ENCODE assay signal across 8 cellular contexts in the genomic region with DNA sequence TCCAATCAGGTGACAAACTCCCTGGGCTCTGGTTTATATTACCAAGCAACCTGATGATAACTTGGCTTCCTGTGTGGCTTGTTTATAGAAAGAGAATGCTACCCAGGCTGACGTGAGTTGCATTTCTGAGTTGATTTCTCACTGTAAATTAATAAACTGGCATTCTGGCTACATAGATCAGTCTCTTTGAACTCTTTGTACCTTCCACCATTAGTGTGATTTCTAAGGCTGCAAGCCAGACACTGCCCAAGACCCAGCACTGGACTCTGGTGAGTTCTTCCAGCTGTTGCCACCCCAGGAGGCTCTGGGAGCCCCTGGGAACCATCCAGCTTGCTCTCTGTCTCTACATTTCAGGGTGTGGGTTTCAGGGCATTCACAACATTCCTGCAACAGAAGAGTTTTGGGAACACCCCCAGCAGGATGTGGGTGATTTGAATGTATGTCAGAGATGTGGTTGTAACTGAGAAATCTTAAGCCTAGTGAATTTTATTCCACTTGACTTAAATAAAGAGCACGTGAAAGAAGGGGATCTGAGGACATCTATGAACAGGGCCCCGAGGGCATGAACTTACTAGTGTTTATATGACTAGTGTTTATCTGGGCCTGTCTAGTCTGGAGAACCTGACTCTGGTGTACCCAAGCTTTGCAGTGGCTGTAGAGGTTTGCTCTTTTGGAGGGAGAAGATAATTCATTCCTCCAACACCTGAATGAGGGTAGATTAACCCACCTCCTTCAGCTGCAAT. TPM values are rescaled to one million over a fixed set of nuclear protein-coding genes. Genes with fewer than 3 reads are reported as not detected.
DNase-seq lines count a peak whose midpoint lies in the region; ATAC-seq and TF ChIP-seq lines count a peak whose summit lies in the region.

No MANE protein-coding gene starts in this region.

- no peak overlapping the region for H3K4me3 ChIP-seq in cardiac muscle cell
- H3K4me3 ChIP-seq in fibroblast of lung (replicated peaks in 1 of 4; ENCODE audit: control extremely low read depth in 1 of 4, insufficient read depth in 1 of 4, low read depth in 3 of 4, low read length in 4 of 4) = no peak overlapping the region

- no peak overlapping the region for H3K27ac ChIP-seq in cardiac muscle cell
- H3K27ac ChIP-seq in fibroblast of lung (ENCODE audit: insufficient read depth, low read length) = no peak overlapping the region

- H3K4me1 Mint-ChIP-seq in stimulated activated naive CD8-positive, alpha-beta T cell treated with anti-CD3 and anti-CD28 coated beads, Interleukin-15, amount 100 ng/mL, for 72 hours = peaks cover 47% of the 10 kb centered on the region

- no peak overlapping the region for H3K4me2 ChIP-seq in fibroblast of lung (ENCODE audit: extremely low read depth, insufficient read depth, low read length)

- peak overlapping the region in 1 of 2 donors; percentile 59 for H3K27ac Mint-ChIP-seq in stimulated activated naive CD8-positive, alpha-beta T cell treated with anti-CD3 and anti-CD28 coated beads, Interleukin-15, amount 100 ng/mL, for 72 hours

- ATAC-seq in left ventricle myocardium superior (no peak), GM18517 (IDR thresholded peaks at IDR 0.05; ENCODE audit: unreplicated experiment) (no peak)
- ATAC-seq in stimulated activated naive CD8-positive, alpha-beta T cell treated with anti-CD3 and anti-CD28 coated beads, Interleukin-15, amount 100 ng/mL, for 72 hours = peak; percentile 41

- DNase-seq in cardiac muscle cell (ENCODE audit: low read depth in 1 of 2, low spot score in 1 of 2) (peak; percentile 43 to 92), left ventricle myocardium superior (no peak), SW480 (ENCODE audit: low spot score) (peak; percentile 99), fibroblast of lung (ENCODE audit: low read depth in 2 of 2) (peak; percentile 74 to 90), NOMO-1 treated with dmso at 0.1 percent for 144 hours (lab: John Stamatoyannopoulos, UW; ENCODE audit: unreplicated experiment) (no peak), ecto neural progenitor cell (ENCODE audit: low spot score) (no peak)
- DNase-seq in stimulated activated naive CD8-positive, alpha-beta T cell treated with anti-CD3 and anti-CD28 coated beads, Interleukin-15, amount 100 ng/mL, for 72 hours = no peak

- no peak overlapping the region for H3K9ac ChIP-seq in fibroblast of lung (ENCODE audit: insufficient read depth, low read length)

- peaks cover 47% of the 10 kb centered on the region for H3K27me3 Mint-ChIP-seq in stimulated activated naive CD8-positive, alpha-beta T cell treated with anti-CD3 and anti-CD28 coated beads, Interleukin-15, amount 100 ng/mL, for 72 hours

- H3K79me2 ChIP-seq in fibroblast of lung (ENCODE audit: control insufficient read depth, insufficient read depth, low read length) = no peaks in the 10 kb centered on the region

- H3K9me3 ChIP-seq in cardiac muscle cell (ENCODE audit: low read depth) = no peaks in the 10 kb centered on the region
- no peaks in the 10 kb centered on the region for H3K9me3 ChIP-seq in fibroblast of lung (ENCODE audit: control insufficient read depth, insufficient read depth, low read depth, low read length)

- H3K4me1 ChIP-seq in cardiac muscle cell (ENCODE audit: low read depth) (peaks cover 4% of the 10 kb centered on the region), fibroblast of lung (ENCODE audit: control insufficient read depth, extremely low read depth, insufficient read depth, low read length) (peaks cover 7% of the 10 kb centered on the region)

- H3K4me3 Mint-ChIP-seq in stimulated activated naive CD8-positive, alpha-beta T cell treated with anti-CD3 and anti-CD28 coated beads, Interleukin-15, amount 100 ng/mL, for 72 hours = peak overlapping the region; percentile 53 to 84

- H3K36me3 ChIP-seq in cardiac muscle cell (no peaks in the 10 kb centered on the region), fibroblast of lung (ENCODE audit: control insufficient read depth, insufficient read depth, low read length) (no peaks in the 10 kb centered on the region)

- intact Hi-C loops in left ventricle myocardium superior (cut with micrococcal nuclease) = no loop called here

- H3K9me3 Mint-ChIP-seq in stimulated activated naive CD8-positive, alpha-beta T cell treated with anti-CD3 and anti-CD28 coated beads, Interleukin-15, amount 100 ng/mL, for 72 hours = no peaks in the 10 kb centered on the region

- no peak overlapping the region for H2AFZ ChIP-seq in fibroblast of lung (ENCODE audit: low read length)

- H3K27me3 ChIP-seq in cardiac muscle cell = peaks cover 69% of the 10 kb centered on the region
- no peaks in the 10 kb centered on the region for H3K27me3 ChIP-seq in fibroblast of lung (ENCODE audit: control insufficient read depth, insufficient read depth, low read length)

- H4K20me1 ChIP-seq in fibroblast of lung (ENCODE audit: control insufficient read depth, extremely low read depth, insufficient read depth, low read length) = no peaks in the 10 kb centered on the region

- TF ChIP-seq CTCF in cardiac muscle cell (IDR thresholded peaks at IDR 0.05; ENCODE audit: low read depth, low read length) (no peak), fibroblast of lung (conservative IDR thresholded peaks at IDR 0.05 in 1 of 2, IDR thresholded peaks at IDR 0.05 in 1 of 2; ENCODE audit: low read depth in 1 of 2, low read length in 2 of 2) (no peak)

RNA-seq across cellular contexts. Expression of a gene that starts 30.3 kb away (rescaled TPM):
- total RNA-seq in cardiac muscle cell (1.1 and 1.9 TPM in 2 replicates), left ventricle myocardium superior (1.5 TPM), fibroblast of lung (1.0 and 2.5 TPM in 2 replicates)
- polyA plus RNA-seq in cardiac muscle cell (2.7 and 2.9 TPM in 2 replicates), fibroblast of lung (0.45 and 0.84 TPM in 2 replicates)
- polyA plus RNA-seq in fibroblast of lung (2012) = 0.64 and 0.71 TPM in 2 replicates
- polyA minus RNA-seq in fibroblast of lung (ENCODE audit: low replicate concordance) = 1.4 TPM in 1 of 2 replicates, not detected in the other

Comparison
In these comparisons a context has a peak if more than half of its experiments do, and no peak if none do; other contexts are left out.
1. DNase-seq: peak in cardiac muscle cell (2 of 2), SW480 (single experiment) and fibroblast of lung (2 of 2); none in left ventricle myocardium superior (single experiment), stimulated activated naive CD8-positive, alpha-beta T cell treated with anti-CD3 and anti-CD28 coated beads, Interleukin-15, amount 100 ng/mL, for 72 hours (0 of 2), NOMO-1 treated with dmso at 0.1 percent for 144 hours (single experiment) and ecto neural progenitor cell (single experiment).